9 cellular contexts compared by ENCODE assay signal in the genomic region with DNA sequence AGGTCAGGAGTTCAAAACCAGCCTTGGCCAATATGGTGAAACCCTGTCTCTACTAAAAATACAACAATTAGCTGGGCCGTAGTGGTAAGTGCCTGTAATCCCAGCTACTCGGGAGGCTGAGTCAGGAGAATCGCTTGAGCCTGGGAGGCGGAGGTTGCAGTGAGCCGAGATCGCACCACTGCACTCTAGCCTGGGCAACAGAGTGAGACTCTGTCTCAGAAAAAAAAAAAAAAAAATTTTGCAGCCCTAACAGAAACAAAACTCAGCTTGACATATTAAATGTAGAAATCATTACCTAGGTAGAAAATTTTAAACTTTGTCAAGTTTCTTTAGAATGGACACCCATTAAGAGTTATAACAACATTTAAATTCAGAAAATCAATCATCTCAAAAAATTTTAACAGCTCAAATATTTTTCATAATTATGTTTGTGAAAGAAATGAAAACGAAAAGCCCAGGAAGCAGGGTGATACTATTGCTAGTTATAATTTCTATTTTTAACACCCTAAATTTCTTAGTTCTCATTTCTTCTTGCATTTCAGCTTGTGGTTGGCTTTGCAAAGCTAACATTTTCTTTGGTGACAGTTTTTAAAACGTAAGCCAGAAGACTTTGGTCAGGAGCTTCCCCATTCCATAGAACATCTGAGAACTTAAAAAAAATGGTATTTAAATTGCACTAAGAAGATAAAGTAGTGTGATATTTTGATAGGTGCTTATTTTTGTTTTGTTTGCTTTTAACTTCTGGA. TPM values are rescaled to one million over a fixed set of nuclear protein-coding genes. Genes with fewer than 3 reads are reported as not detected.
A peak's percentile ranks its signal among the peaks of the same experiment; 100 is the strongest.
DNase-seq lines count a peak whose midpoint lies in the region; ATAC-seq and TF ChIP-seq lines count a peak whose summit lies in the region.
"Had no signal": no experiment of that assay in that cellular context is flagged by ENCODE, and none has a peak within 500 bp of the region (broad histone marks: within the 10 kb centered on the region; RNA-seq: fewer than 3 reads in every experiment).

No MANE protein-coding gene starts in this region.

- DNase-seq in MV-4-11 (lab: John Stamatoyannopoulos, UW), result peak; percentile 88
- peak; percentile 29 for DNase-seq in pons (ENCODE audit: low spot score)
- no peak for DNase-seq in mesenteric fat pad (ENCODE audit: low spot score)
- DNase-seq in DMS 273 treated with DMSO at 0.1 percent for 48 hours (lab: John Stamatoyannopoulos, UW), result no peak
- DNase-seq in foreskin keratinocyte, result no peak
- DNase-seq: activated naive CD8-positive, alpha-beta T cell treated with anti-CD3 and anti-CD28 coated beads, Interleukin-2, amount 50 U/mL, for 24 hours; NCI-H1092 treated with DMSO at 0.1 percent for 48 hours had no signal

- no peak overlapping the region for H3K27ac ChIP-seq in foreskin keratinocyte

- no peaks in the 10 kb centered on the region for H3K27me3 ChIP-seq in foreskin keratinocyte

- no peak for TF ChIP-seq CTCF in foreskin keratinocyte (conservative IDR thresholded peaks at IDR 0.05)

- peak; percentile 58 for ATAC-seq in GM19043 (IDR thresholded peaks at IDR 0.05; ENCODE audit: low read depth, unreplicated experiment)
- peak; percentile 75 for ATAC-seq in HG02852 (IDR thresholded peaks at IDR 0.05; ENCODE audit: unreplicated experiment)
- no peak for ATAC-seq in foreskin keratinocyte
- ATAC-seq: activated naive CD8-positive, alpha-beta T cell treated with anti-CD3 and anti-CD28 coated beads, Interleukin-2, amount 50 U/mL, for 24 hours had no signal

- no peaks in the 10 kb centered on the region for H3K4me1 ChIP-seq in foreskin keratinocyte

RNA-seq across cellular contexts. Expression of gene RBBP7, which starts 33.3 kb away (rescaled TPM):
- total RNA-seq in mesenteric fat pad, result 59.7 TPM
- 141 and 150 TPM in 2 replicates for total RNA-seq in foreskin keratinocyte
- 149 and 169 TPM in 2 replicates for polyA plus RNA-seq in foreskin keratinocyte

RNA-seq across cellular contexts. Expression of gene REPS2, which starts 43.0 kb away (rescaled TPM):
- total RNA-seq in mesenteric fat pad (6.1 TPM), foreskin keratinocyte (2.0 and 4.2 TPM in 2 replicates)
- polyA plus RNA-seq in foreskin keratinocyte, result 1.4 and 2.7 TPM in 2 replicates

Comparison
In these comparisons a context has a peak if more than half of its experiments do, and no peak if none do; other contexts are left out.
1. DNase-seq: peak in MV-4-11 (single experiment) and pons (single experiment); none in mesenteric fat pad (single experiment), DMS 273 treated with DMSO at 0.1 percent for 48 hours (single experiment) and foreskin keratinocyte (0 of 2).